Comparison of ENCODE assay signal across 2 cellular contexts in the genomic region with DNA sequence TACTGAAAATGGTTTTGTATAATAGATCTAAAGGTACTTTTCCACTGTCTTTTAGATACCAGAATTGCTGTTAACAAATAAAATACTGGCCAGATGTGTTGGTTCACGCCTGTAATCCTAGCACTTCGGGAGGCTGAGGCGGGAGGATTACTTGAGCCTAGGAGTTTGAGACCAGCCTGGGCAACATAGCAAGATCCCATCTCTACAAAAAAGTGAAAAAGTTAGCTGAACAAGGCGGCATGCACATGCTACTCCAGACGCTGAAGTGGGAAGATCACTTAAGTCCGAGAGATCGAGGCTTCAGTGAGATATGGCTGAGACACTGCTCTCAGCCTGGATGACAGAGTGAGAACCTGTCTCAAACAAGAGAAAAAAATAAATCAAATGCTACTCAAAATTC.
A peak's percentile ranks its signal among the peaks of the same experiment; 100 is the strongest.
TF ChIP-seq lines count a peak whose summit lies in the region.

No MANE protein-coding gene starts in this region.

TF ChIP-seq in K562, 482 proteins besides CTCF, POLR2A, EP300 and RAD21 (continued from another document):
- TF ChIP-seq FOXP4 (CRISPR knock-in tag; IDR thresholded peaks at IDR 0.05; ENCODE audit: borderline replicate concordance) = no peak
- peak; percentile 88 for TF ChIP-seq ZNF121 (CRISPR knock-in tag; conservative IDR thresholded peaks at IDR 0.05)
- TF ChIP-seq ETS2 (tag; IDR thresholded peaks at IDR 0.05; ENCODE audit: borderline replicate concordance, poor library complexity, severe bottlenecking) = no peak

TF ChIP-seq in liver, 16 proteins besides CTCF, POLR2A, EP300 and RAD21 (continued from another document):
- TF ChIP-seq, protein P1, sequence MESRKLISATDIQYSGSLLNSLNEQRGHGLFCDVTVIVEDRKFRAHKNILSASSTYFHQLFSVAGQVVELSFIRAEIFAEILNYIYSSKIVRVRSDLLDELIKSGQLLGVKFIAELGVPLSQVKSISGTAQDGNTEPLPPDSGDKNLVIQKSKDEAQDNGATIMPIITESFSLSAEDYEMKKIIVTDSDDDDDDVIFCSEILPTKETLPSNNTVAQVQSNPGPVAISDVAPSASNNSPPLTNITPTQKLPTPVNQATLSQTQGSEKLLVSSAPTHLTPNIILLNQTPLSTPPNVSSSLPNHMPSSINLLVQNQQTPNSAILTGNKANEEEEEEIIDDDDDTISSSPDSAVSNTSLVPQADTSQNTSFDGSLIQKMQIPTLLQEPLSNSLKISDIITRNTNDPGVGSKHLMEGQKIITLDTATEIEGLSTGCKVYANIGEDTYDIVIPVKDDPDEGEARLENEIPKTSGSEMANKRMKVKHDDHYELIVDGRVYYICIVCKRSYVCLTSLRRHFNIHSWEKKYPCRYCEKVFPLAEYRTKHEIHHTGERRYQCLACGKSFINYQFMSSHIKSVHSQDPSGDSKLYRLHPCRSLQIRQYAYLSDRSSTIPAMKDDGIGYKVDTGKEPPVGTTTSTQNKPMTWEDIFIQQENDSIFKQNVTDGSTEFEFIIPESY (IDR thresholded peaks at IDR 0.05) = no peak
- TF ChIP-seq, protein P2, sequence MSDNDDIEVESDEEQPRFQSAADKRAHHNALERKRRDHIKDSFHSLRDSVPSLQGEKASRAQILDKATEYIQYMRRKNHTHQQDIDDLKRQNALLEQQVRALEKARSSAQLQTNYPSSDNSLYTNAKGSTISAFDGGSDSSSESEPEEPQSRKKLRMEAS (IDR thresholded peaks at IDR 0.05) = no peak
- no peak for TF ChIP-seq JUND (IDR thresholded peaks at IDR 0.05)
- TF ChIP-seq FOXA2 (IDR thresholded peaks at IDR 0.05) = no peak
- TF ChIP-seq REST (IDR thresholded peaks at IDR 0.05) = no peak
- no peak for TF ChIP-seq HNF4G (IDR thresholded peaks at IDR 0.05)
